ENCODE assay signal across 12 cellular contexts in genomic region chr10:30704016-30704600, GRCh38.
DNase-seq lines count a peak whose midpoint lies in the region; ATAC-seq and TF ChIP-seq lines count a peak whose summit lies in the region.
"Had no signal": no experiment of that assay in that cellular context is flagged by ENCODE, and none has a peak within 500 bp of the region (broad histone marks: within the 10 kb centered on the region; RNA-seq: fewer than 3 reads in every experiment).

No MANE protein-coding gene starts in this region.

- H3K27me3 Mint-ChIP-seq in activated CD8-positive, alpha-beta memory T cell treated with anti-CD3 and anti-CD28 coated beads, Interleukin-2, amount 10 ng/mL, durations not matched to agents 7 days and 5 days = no peaks in the 10 kb centered on the region
- no peaks in the 10 kb centered on the region for H3K27me3 Mint-ChIP-seq in activated T-helper 2 cell treated with anti-CD3 and anti-CD28 coated beads, Interferon-gamma antibody, Interleukin-2, Interleukin-4, amounts not matched to agents 10 μg/mL and 5 μg/mL and 100 μg/mL, durations not matched to agents 14 hours and 24 hours and 36 hours (ENCODE audit: low read depth)
- peaks cover under 1% of the 10 kb centered on the region for H3K27me3 Mint-ChIP-seq in osteocyte (ENCODE audit: unreplicated experiment)

- peak; percentile 57 for DNase-seq in activated CD8-positive, alpha-beta memory T cell treated with anti-CD3 and anti-CD28 coated beads, Interleukin-2, amount 10 ng/mL, durations not matched to agents 7 days and 5 days
- no peak for DNase-seq in activated CD8-positive, alpha-beta memory T cell treated with anti-CD3 and anti-CD28 coated beads, Interleukin-2, amount 50 U/mL, for 4 hours
- DNase-seq in Jurkat, Clone E6-1 (ENCODE audit: low read depth, low spot score) = peak; percentile 26
- no peak for DNase-seq in activated T-helper 2 cell treated with anti-CD3 and anti-CD28 coated beads, Interferon-gamma antibody, Interleukin-2, Interleukin-4, amounts not matched to agents 10 μg/mL and 5 μg/mL and 100 μg/mL, durations not matched to agents 14 hours and 24 hours and 36 hours (ENCODE audit: low spot score)
- DNase-seq in osteocyte (ENCODE audit: extremely low spot score, unreplicated experiment) = peak; percentile 46
- no peak for DNase-seq in NCI-H2081 treated with DMSO at 0.1 percent for 48 hours (lab: John Stamatoyannopoulos, UW)
- DNase-seq in NCI-H526 treated with DMSO at 0.1 percent for 48 hours (lab: John Stamatoyannopoulos, UW) = no peak
- DNase-seq: NCI-H2107, SJCRH30, substantia nigra had no signal

- peaks cover 64% of the 10 kb centered on the region for H3K4me1 Mint-ChIP-seq in activated CD8-positive, alpha-beta memory T cell treated with anti-CD3 and anti-CD28 coated beads, Interleukin-2, amount 10 ng/mL, durations not matched to agents 7 days and 5 days
- H3K4me1 Mint-ChIP-seq in activated T-helper 2 cell treated with anti-CD3 and anti-CD28 coated beads, Interferon-gamma antibody, Interleukin-2, Interleukin-4, amounts not matched to agents 10 μg/mL and 5 μg/mL and 100 μg/mL, durations not matched to agents 14 hours and 24 hours and 36 hours (ENCODE audit: low read depth) = peaks cover 61% of the 10 kb centered on the region
- H3K4me1 Mint-ChIP-seq in osteocyte (ENCODE audit: unreplicated experiment) = peaks cover 19% of the 10 kb centered on the region

- no peak for ATAC-seq in activated CD8-positive, alpha-beta memory T cell treated with anti-CD3 and anti-CD28 coated beads, Interleukin-2, amount 10 ng/mL, durations not matched to agents 7 days and 5 days
- no peak for ATAC-seq in HG03025 (IDR thresholded peaks at IDR 0.05; ENCODE audit: low FRiP score, unreplicated experiment)

- CTCF ChIA-PET in activated CD8-positive, alpha-beta memory T cell treated with anti-CD3 and anti-CD28 coated beads, Interleukin-2, amount 10 ng/mL, durations not matched to agents 7 days and 5 days (lab: Charles Lee) = interaction anchor here (0.7 to 8.2 kb wide), 7 partner anchors 12 to 33 kb away, joined by 3 to 76 read pairs (median 6); no protein-coding TSS in a partner anchor

- no peaks in the 10 kb centered on the region for H3K9me3 Mint-ChIP-seq in activated CD8-positive, alpha-beta memory T cell treated with anti-CD3 and anti-CD28 coated beads, Interleukin-2, amount 10 ng/mL, durations not matched to agents 7 days and 5 days (ENCODE audit: low read depth)
- H3K9me3 Mint-ChIP-seq in activated T-helper 2 cell treated with anti-CD3 and anti-CD28 coated beads, Interferon-gamma antibody, Interleukin-2, Interleukin-4, amounts not matched to agents 10 μg/mL and 5 μg/mL and 100 μg/mL, durations not matched to agents 14 hours and 24 hours and 36 hours = no peaks in the 10 kb centered on the region
- no peaks in the 10 kb centered on the region for H3K9me3 Mint-ChIP-seq in osteocyte (ENCODE audit: unreplicated experiment)

- peak overlapping the region; percentile 84 for H3K4me3 Mint-ChIP-seq in activated CD8-positive, alpha-beta memory T cell treated with anti-CD3 and anti-CD28 coated beads, Interleukin-2, amount 10 ng/mL, durations not matched to agents 7 days and 5 days
- H3K4me3 Mint-ChIP-seq in activated T-helper 2 cell treated with anti-CD3 and anti-CD28 coated beads, Interferon-gamma antibody, Interleukin-2, Interleukin-4, amounts not matched to agents 10 μg/mL and 5 μg/mL and 100 μg/mL, durations not matched to agents 14 hours and 24 hours and 36 hours (ENCODE audit: low read depth) = peak overlapping the region; percentile 93
- no peak overlapping the region for H3K4me3 Mint-ChIP-seq in osteocyte (ENCODE audit: unreplicated experiment)

- no peak for TF ChIP-seq CTCF in osteocyte (IDR thresholded peaks at IDR 0.05)

- H3K36me3 Mint-ChIP-seq in activated CD8-positive, alpha-beta memory T cell treated with anti-CD3 and anti-CD28 coated beads, Interleukin-2, amount 10 ng/mL, durations not matched to agents 7 days and 5 days = peaks cover 24% of the 10 kb centered on the region
- peaks cover 55% of the 10 kb centered on the region for H3K36me3 Mint-ChIP-seq in activated T-helper 2 cell treated with anti-CD3 and anti-CD28 coated beads, Interferon-gamma antibody, Interleukin-2, Interleukin-4, amounts not matched to agents 10 μg/mL and 5 μg/mL and 100 μg/mL, durations not matched to agents 14 hours and 24 hours and 36 hours (ENCODE audit: low read depth)
- no peaks in the 10 kb centered on the region for H3K36me3 Mint-ChIP-seq in osteocyte (ENCODE audit: unreplicated experiment)

- peak overlapping the region; percentile 99 for H3K27ac Mint-ChIP-seq in activated CD8-positive, alpha-beta memory T cell treated with anti-CD3 and anti-CD28 coated beads, Interleukin-2, amount 10 ng/mL, durations not matched to agents 7 days and 5 days
- H3K27ac Mint-ChIP-seq in activated T-helper 2 cell treated with anti-CD3 and anti-CD28 coated beads, Interferon-gamma antibody, Interleukin-2, Interleukin-4, amounts not matched to agents 10 μg/mL and 5 μg/mL and 100 μg/mL, durations not matched to agents 14 hours and 24 hours and 36 hours = peak overlapping the region; percentile 95
- H3K27ac Mint-ChIP-seq in osteocyte (ENCODE audit: unreplicated experiment) = no peak overlapping the region

- intact Hi-C loops in activated T-helper 2 cell treated with anti-CD3 and anti-CD28 coated beads, Interferon-gamma antibody, Interleukin-2, Interleukin-4, amounts not matched to agents 10 μg/mL and 5 μg/mL and 100 μg/mL, durations not matched to agents 14 hours and 24 hours and 36 hours (cut with micrococcal nuclease) = loop anchor here (5.0 kb wide), 1 partner anchor 433 kb away; no protein-coding TSS in a partner anchor

- H3K4me3 ChIP-seq in Jurkat, Clone E6-1 (ENCODE audit: low read length) = peak overlapping the region; percentile 59
- H3K4me3 ChIP-seq: lung, SJCRH30 had no signal

Comparison
In these comparisons a context has a peak if more than half of its experiments do, and no peak if none do; other contexts are left out.
1. DNase-seq: peak in activated CD8-positive, alpha-beta memory T cell treated with anti-CD3 and anti-CD28 coated beads, Interleukin-2, amount 10 ng/mL, durations not matched to agents 7 days and 5 days (single experiment), Jurkat, Clone E6-1 (single experiment) and osteocyte (single experiment); none in activated CD8-positive, alpha-beta memory T cell treated with anti-CD3 and anti-CD28 coated beads, Interleukin-2, amount 50 U/mL, for 4 hours (single experiment), activated T-helper 2 cell treated with anti-CD3 and anti-CD28 coated beads, Interferon-gamma antibody, Interleukin-2, Interleukin-4, amounts not matched to agents 10 μg/mL and 5 μg/mL and 100 μg/mL, durations not matched to agents 14 hours and 24 hours and 36 hours (single experiment), NCI-H2081 treated with DMSO at 0.1 percent for 48 hours (single experiment) and NCI-H526 treated with DMSO at 0.1 percent for 48 hours (single experiment).